8 cellular contexts compared by ENCODE assay signal in the genomic region with DNA sequence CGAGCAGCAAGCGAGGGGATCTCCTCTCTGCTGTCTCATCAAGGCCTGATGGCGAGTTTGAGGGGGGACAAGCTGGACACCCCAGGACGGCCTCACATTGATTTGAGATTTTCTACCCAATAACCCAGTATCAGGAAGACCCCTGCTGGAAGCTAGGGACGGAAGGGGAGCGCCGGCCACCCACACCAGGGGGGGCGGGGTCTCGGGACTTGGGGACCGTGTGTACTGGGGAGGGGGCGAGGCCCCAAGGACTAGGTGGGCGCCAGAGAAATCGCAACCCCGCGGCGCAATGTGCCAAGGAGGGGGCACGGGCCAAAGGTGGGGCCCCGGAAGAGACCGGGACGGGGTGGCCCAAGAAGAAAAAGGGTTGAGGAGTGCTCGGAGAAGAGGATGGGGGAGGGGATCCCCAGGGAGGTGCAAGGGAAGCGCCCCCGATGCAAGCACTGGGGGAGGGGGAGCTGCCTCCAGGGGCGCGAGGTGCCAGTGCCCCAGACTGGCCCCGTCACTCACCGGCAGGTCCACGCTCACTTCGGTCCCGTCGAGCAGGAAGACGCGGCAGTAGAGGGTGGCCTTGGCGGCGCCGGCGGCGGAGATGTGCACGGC. TPM values are rescaled to one million over a fixed set of nuclear protein-coding genes. Genes with fewer than 3 reads are reported as not detected.
DNase-seq lines count a peak whose midpoint lies in the region; ATAC-seq and TF ChIP-seq lines count a peak whose summit lies in the region.

No MANE protein-coding gene starts in this region.

- no peaks in the 10 kb centered on the region for H3K9me3 ChIP-seq in BE2C

- peaks cover 4% of the 10 kb centered on the region for H3K36me3 Mint-ChIP-seq in effector memory CD8-positive, alpha-beta T cell (ENCODE audit: insufficient read depth)
- no peaks in the 10 kb centered on the region for H3K36me3 Mint-ChIP-seq in neural crest cell (ENCODE audit: low read depth)

- peaks cover 4 to 7% of the 10 kb centered on the region in 2 donors for H3K4me1 Mint-ChIP-seq in effector memory CD8-positive, alpha-beta T cell (ENCODE audit: low read depth in 2 of 2)
- peaks cover 9% of the 10 kb centered on the region for H3K4me1 Mint-ChIP-seq in neural crest cell

- ATAC-seq in GM19438 (IDR thresholded peaks at IDR 0.05; ENCODE audit: low read depth, unreplicated experiment) = peak; percentile 12
- ATAC-seq in effector memory CD8-positive, alpha-beta T cell (replicated peaks) = no peak

- H3K4me3 ChIP-seq in BE2C (ENCODE audit: low read depth, low read length) (peak overlapping the region; percentile 46), lower leg skin (ENCODE audit: low read depth, poor library complexity, severe bottlenecking) (no peak overlapping the region)

- H3K4me1 ChIP-seq in BE2C = no peaks in the 10 kb centered on the region

- peak overlapping the region; percentile 78 to 81 for H3K4me3 Mint-ChIP-seq in effector memory CD8-positive, alpha-beta T cell
- H3K4me3 Mint-ChIP-seq in neural crest cell = peak overlapping the region; percentile 84

- DNase-seq in BE2C (peak; percentile 12), NCI-H69 (lab: John Stamatoyannopoulos, UW) (peak; percentile 79), neural crest cell (ENCODE audit: low read depth, low spot score) (no peak), NCI-H1694 treated with DMSO at 0.1 percent for 48 hours (lab: John Stamatoyannopoulos, UW) (no peak), globus pallidus (ENCODE audit: low spot score) (no peak), lower leg skin (ENCODE audit: low spot score in 2 of 2) (no peak)
- DNase-seq in effector memory CD8-positive, alpha-beta T cell = no peak

- no peak for TF ChIP-seq POLR2A in lower leg skin (IDR thresholded peaks at IDR 0.05)

- no peak overlapping the region for H3K27ac Mint-ChIP-seq in effector memory CD8-positive, alpha-beta T cell
- no peak overlapping the region for H3K27ac Mint-ChIP-seq in neural crest cell (ENCODE audit: unreplicated experiment)

- TF ChIP-seq CTCF in BE2C (IDR thresholded peaks at IDR 0.05; ENCODE audit: low read depth, low read length) = no peak
- TF ChIP-seq CTCF in neural crest cell (conservative IDR thresholded peaks at IDR 0.05) = no peak
- TF ChIP-seq CTCF in lower leg skin (IDR thresholded peaks at IDR 0.05) = no peak

- H3K9me3 Mint-ChIP-seq in effector memory CD8-positive, alpha-beta T cell = peaks cover 2 to 5% of the 10 kb centered on the region in 2 donors
- no peaks in the 10 kb centered on the region for H3K9me3 Mint-ChIP-seq in neural crest cell

- intact Hi-C loops in lower leg skin (cut with DNase I; ENCODE audit: low total_unique reads) = no loop called here

- peaks cover 67 to 90% of the 10 kb centered on the region in 2 donors for H3K27me3 Mint-ChIP-seq in effector memory CD8-positive, alpha-beta T cell
- peaks cover 76% of the 10 kb centered on the region for H3K27me3 Mint-ChIP-seq in neural crest cell (ENCODE audit: low read depth)

- H3K27me3 ChIP-seq in BE2C = peaks cover 25% of the 10 kb centered on the region

- no peaks in the 10 kb centered on the region for H3K36me3 ChIP-seq in BE2C

- WGBS in lower leg skin, 2 donors = 4 to 5% methylated on average over 30 to 32 of the region's 39 CpGs

RNA-seq across cellular contexts. Expression of a gene that starts 1.1 kb away (rescaled TPM):
- polyA plus RNA-seq in BE2C (2012; ENCODE audit: insufficient read depth, insufficient read length, low read depth) = 0.19 TPM
- total RNA-seq in neural crest cell (1.2 and 1.4 TPM in 2 replicates), lower leg skin (10 to 100 TPM; 15.4 to 31.6 (median 21.6) TPM)

Comparison
In these comparisons a context has a peak if more than half of its experiments do, and no peak if none do; other contexts are left out.
1. DNase-seq: peak in BE2C (single experiment) and NCI-H69 (single experiment); none in effector memory CD8-positive, alpha-beta T cell (0 of 3), neural crest cell (single experiment), NCI-H1694 treated with DMSO at 0.1 percent for 48 hours (single experiment), globus pallidus (single experiment) and lower leg skin (0 of 2).